In the genomic region with DNA sequence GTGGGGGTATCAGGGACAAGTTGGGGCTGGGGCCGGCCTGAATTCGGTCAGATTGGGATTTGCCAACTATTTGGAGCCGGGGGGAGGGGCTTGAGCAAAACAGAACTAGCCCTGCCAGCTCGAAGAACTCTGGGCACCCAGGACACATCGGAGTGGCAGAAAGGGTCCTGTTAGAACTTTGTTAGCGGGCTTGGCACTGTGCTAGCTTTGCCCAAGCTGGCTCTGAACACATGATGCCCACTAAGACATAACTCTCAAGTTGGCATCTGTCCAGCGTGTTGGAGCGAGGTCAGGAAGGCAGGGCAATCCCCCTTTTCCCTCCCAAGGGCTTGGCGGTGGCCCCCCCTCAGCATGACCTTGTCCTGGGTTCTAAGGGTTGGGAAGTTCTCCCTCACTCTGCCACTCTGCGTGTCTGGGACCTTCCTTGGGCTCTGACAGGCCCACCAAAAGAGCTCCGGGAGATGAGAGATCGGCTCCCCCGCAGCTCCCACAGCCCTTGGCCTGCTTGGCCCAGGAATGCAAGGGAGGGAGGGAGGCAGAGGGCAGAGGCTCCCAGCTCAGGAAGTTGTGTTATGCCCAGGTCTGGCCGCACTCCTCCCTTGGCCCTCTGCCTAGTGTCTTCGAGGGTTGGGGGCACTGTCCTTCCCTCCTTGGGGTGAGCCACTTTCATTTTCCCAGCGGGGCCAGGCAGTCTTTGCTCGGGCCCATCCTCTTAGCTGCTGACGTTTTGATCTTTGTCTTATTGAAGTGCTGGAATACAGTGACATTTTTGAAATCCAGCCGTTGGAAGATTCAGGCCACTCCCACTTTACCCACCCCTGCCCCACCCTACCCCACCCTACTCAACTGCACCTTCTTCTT, we compare ENCODE assay signal across 8 cellular contexts. TPM values are rescaled to one million over a fixed set of nuclear protein-coding genes. Genes with fewer than 3 reads are reported as not detected.
A peak's percentile ranks its signal among the peaks of the same experiment; 100 is the strongest.
DNase-seq lines count a peak whose midpoint lies in the region; ATAC-seq, FAIRE-seq and TF ChIP-seq lines count a peak whose summit lies in the region.

No MANE protein-coding gene starts in this region.

- POLR2A ChIA-PET in H1 (lab: Charles Lee; ENCODE audit: partially characterized antibody) = interaction anchor here (0.7 to 28.0 kb wide), 13 partner anchors 12 to 181 kb away, joined by 3 to 763 read pairs (median 4); a partner anchor contains a TSS

- H4K8ac ChIP-seq in H1 (ENCODE audit: extremely low read depth, insufficient read depth, low read length) (no peak overlapping the region), mesendoderm (ENCODE audit: low read depth, low read length) (no peak overlapping the region)

- no peak for DNase-seq in activated T-cell treated with anti-CD3 and anti-CD28 coated beads, Interleukin-2, amount 50 U/mL, for 4 hours
- no peak for DNase-seq in activated T-cell treated with anti-CD3 and anti-CD28 coated beads, Interleukin-2, amount 50 U/mL, for 1 hour
- DNase-seq in SK-MEL-5 (ENCODE audit: low read depth, low spot score) = peak; percentile 50
- DNase-seq in H1 (ENCODE audit: low read depth in 1 of 2, low spot score in 2 of 2) = no peak
- peak; percentile 81 for DNase-seq in mesendoderm
- DNase-seq in type B pancreatic cell (ENCODE audit: extremely low spot score, unreplicated experiment) = no peak
- DNase-seq in HTR-8/SVneo (ENCODE audit: insufficient read length, low spot score) = no peak

- H2BK15ac ChIP-seq in H1 (ENCODE audit: low read length) (no peak overlapping the region), mesendoderm (replicated peaks; ENCODE audit: low read depth) (no peak overlapping the region)

- TF ChIP-seq POLR2A in H1 (IDR thresholded peaks at IDR 0.05; ENCODE audit: control extremely low read depth in 1 of 2, low read depth in 2 of 2, low read length in 2 of 2) = peak in 1 of 2 experiments; percentile 46; a peak in 1 of 3 replicates

- H3K4me1 Mint-ChIP-seq in activated T-cell treated with anti-CD3 and anti-CD28 coated beads, Interleukin-2, amount 50 U/mL, for 4 hours (ENCODE audit: low read depth) = peaks cover 43% of the 10 kb centered on the region
- H3K4me1 Mint-ChIP-seq in type B pancreatic cell (ENCODE audit: unreplicated experiment) = peaks cover 22% of the 10 kb centered on the region

- H3K9me3 Mint-ChIP-seq in activated T-cell treated with anti-CD3 and anti-CD28 coated beads, Interleukin-2, amount 50 U/mL, for 4 hours = no peaks in the 10 kb centered on the region
- no peaks in the 10 kb centered on the region for H3K9me3 Mint-ChIP-seq in type B pancreatic cell

- H4K5ac ChIP-seq in H1 (ENCODE audit: insufficient read length, low read depth, low read length) = no peak overlapping the region
- H4K5ac ChIP-seq in mesendoderm (ENCODE audit: low read length) = no peak overlapping the region

- H3K56ac ChIP-seq in H1 (replicated peaks; ENCODE audit: insufficient read length, low read depth, low read length) = no peak overlapping the region
- H3K56ac ChIP-seq in mesendoderm (ENCODE audit: low read length) = peak overlapping the region; percentile 95

- H3K4me3 ChIP-seq in H1 (ENCODE audit: extremely low read depth in 1 of 4, insufficient read depth in 2 of 4, low read depth in 3 of 4, low read length in 4 of 4) = peak overlapping the region; percentile 69 to 83 (median 78)
- peak overlapping the region; percentile 89 for H3K4me3 ChIP-seq in mesendoderm (ENCODE audit: low read length)

- ATAC-seq in activated T-cell treated with anti-CD3 and anti-CD28 coated beads, Interleukin-2, amount 50 U/mL, for 4 hours = no peak
- ATAC-seq in GM19452 (IDR thresholded peaks at IDR 0.05; ENCODE audit: unreplicated experiment) = no peak

- H4K20me1 ChIP-seq in H1 (replicated peaks in 1 of 2; ENCODE audit: control insufficient read depth in 1 of 2, insufficient read depth in 2 of 2, low read length in 2 of 2) = peaks cover 10 to 12% of the 10 kb centered on the region in 2 experiments

- H3K27ac ChIP-seq in H1 (ENCODE audit: low read depth, low read length) (no peak overlapping the region), mesendoderm (ENCODE audit: low read depth, low read length) (no peak overlapping the region)

- no peak overlapping the region for H2AFZ ChIP-seq in H1 (ENCODE audit: low read length)

- H3K4me2 ChIP-seq in H1 (ENCODE audit: insufficient read depth in 1 of 2, low read depth in 2 of 2, low read length in 2 of 2) (peak overlapping the region; percentile 91 to 99), mesendoderm (ENCODE audit: low read length) (peak overlapping the region; percentile 96)

- FAIRE-seq in H1 (lab: Jason Lieb, UNC) (no peak), HTR-8/SVneo (lab: Jason Lieb, UNC) (no peak)

- peaks cover 5% of the 10 kb centered on the region for H3K27me3 Mint-ChIP-seq in activated T-cell treated with anti-CD3 and anti-CD28 coated beads, Interleukin-2, amount 50 U/mL, for 4 hours (ENCODE audit: low read depth)
- no peaks in the 10 kb centered on the region for H3K27me3 Mint-ChIP-seq in type B pancreatic cell

- H3K14ac ChIP-seq in H1 (ENCODE audit: insufficient read length) = no peak overlapping the region

- TF ChIP-seq EP300 in H1 (IDR thresholded peaks at IDR 0.05; ENCODE audit: borderline replicate concordance in 1 of 2, low read depth in 2 of 2, low read length in 2 of 2) = no peak

- H3K79me1 ChIP-seq in H1 (ENCODE audit: low read depth, low read length) = no peaks in the 10 kb centered on the region; the same call in none of the 2 replicates
- peaks cover 9% of the 10 kb centered on the region for H3K79me1 ChIP-seq in mesendoderm (ENCODE audit: low read length)

- no peak for TF ChIP-seq RAD21 in H1 (IDR thresholded peaks at IDR 0.05 in 1 of 2, conservative IDR thresholded peaks at IDR 0.05 in 1 of 2; ENCODE audit: low read depth in 2 of 2, low read length in 2 of 2)

- H3K23me2 ChIP-seq in H1 (ENCODE audit: low read depth, low read length) = peaks cover 13% of the 10 kb centered on the region

- H2BK120ac ChIP-seq in H1 (replicated peaks; ENCODE audit: low read depth, low read length) (no peak overlapping the region), mesendoderm (ENCODE audit: low read depth, low read length) (no peak overlapping the region)

- peak overlapping the region; percentile 92 for H3K4me3 Mint-ChIP-seq in activated T-cell treated with anti-CD3 and anti-CD28 coated beads, Interleukin-2, amount 50 U/mL, for 4 hours
- H3K4me3 Mint-ChIP-seq in type B pancreatic cell = peak overlapping the region; percentile 95

- no peaks in the 10 kb centered on the region for H3K9me3 ChIP-seq in H1 (ENCODE audit: insufficient read depth in 2 of 2, low read depth in 1 of 2, low read length in 1 of 2)

- H3K4ac ChIP-seq in H1 (replicated peaks; ENCODE audit: insufficient read length, low read depth, low read length) (no peak overlapping the region), mesendoderm (ENCODE audit: low read depth, low read length) (no peak overlapping the region)

- no peak overlapping the region for H2BK20ac ChIP-seq in H1 (ENCODE audit: low read length)

- in situ Hi-C loops in SK-MEL-5 (cut with HindIII; ENCODE audit: low pct_unique_long_range_greater_than_20kb, low sequenced_read_pairs) = no loop called here

- H3K23ac ChIP-seq in H1 (ENCODE audit: insufficient read length) (no peak overlapping the region), mesendoderm (ENCODE audit: low read length) (no peak overlapping the region)

- H2AK5ac ChIP-seq in H1 (ENCODE audit: low read depth, low read length) = no peak overlapping the region
- no peak overlapping the region for H2AK5ac ChIP-seq in mesendoderm (ENCODE audit: low read length)

- no peak overlapping the region for H3K18ac ChIP-seq in H1 (ENCODE audit: extremely low read depth, low read length)
- no peak overlapping the region for H3K18ac ChIP-seq in mesendoderm (ENCODE audit: low read length)

- H3K27me3 ChIP-seq in H1 (replicated peaks in 1 of 4; ENCODE audit: control insufficient read depth in 3 of 4, extremely low read depth in 1 of 4, insufficient read depth in 3 of 4, low read length in 3 of 4) (peaks cover 0 to 2% (median 0%) of the 10 kb centered on the region in 4 experiments; a peak in 1 of 7 replicates), mesendoderm (ENCODE audit: insufficient read depth, low read length, poor library complexity) (no peaks in the 10 kb centered on the region)

- H3K27ac Mint-ChIP-seq in type B pancreatic cell = peak overlapping the region; percentile 95

- H2BK12ac ChIP-seq in H1 (ENCODE audit: low read depth, low read length) = peak overlapping the region; percentile 55; the same call in 1 of the 2 replicates

- H4K91ac ChIP-seq in H1 (replicated peaks; ENCODE audit: insufficient read length, low read length) = no peak overlapping the region

- no peak for TF ChIP-seq CTCF in H1 (IDR thresholded peaks at IDR 0.05; ENCODE audit: control extremely low read depth in 1 of 3, insufficient read depth in 1 of 3, low read depth in 1 of 3, low read length in 3 of 3)
- no peak for TF ChIP-seq CTCF in type B pancreatic cell (conservative IDR thresholded peaks at IDR 0.05)

- H3K4me1 ChIP-seq in H1 (replicated peaks in 1 of 4; ENCODE audit: control insufficient read depth in 3 of 4, insufficient read depth in 4 of 4, low read length in 3 of 4) (peaks cover 0 to 16% (median 14%) of the 10 kb centered on the region in 4 experiments; a peak in 6 of 7 replicates), mesendoderm (ENCODE audit: control insufficient read depth, low read depth, low read length) (peaks cover 2% of the 10 kb centered on the region)

- H3K36me3 Mint-ChIP-seq in activated T-cell treated with anti-CD3 and anti-CD28 coated beads, Interleukin-2, amount 50 U/mL, for 4 hours (ENCODE audit: insufficient read depth) = peaks cover 14% of the 10 kb centered on the region
- peaks cover 6% of the 10 kb centered on the region for H3K36me3 Mint-ChIP-seq in type B pancreatic cell

- CTCF ChIA-PET in H1 (lab: Charles Lee; ENCODE audit: partially characterized antibody) = interaction anchor here (0.5 to 42.4 kb wide), 9 partner anchors 11 to 170 kb away, joined by 3 to 1994 read pairs (median 3); a partner anchor contains a TSS

- WGBS in H1 (ENCODE audit: extremely low coverage in 1 of 2, insufficient coverage in 1 of 2, insufficient read length in 1 of 2, insufficient replicate concordance in 2 of 2, low coverage in 1 of 2, low lambda C conversion rate in 2 of 2, missing lambda C conversion rate in 1 of 2), 2 experiments = 8% methylated on average over 18 of the region's 19 CpGs; no CpG with 5 or more reads in 1 of the 2 experiments
- no CpG with 5 or more reads among the region's 19 CpGs for WGBS in mesendoderm (ENCODE audit: extremely low coverage, insufficient coverage, low lambda C conversion rate)

- H3K79me2 ChIP-seq in H1 (ENCODE audit: control insufficient read depth in 1 of 2, insufficient read depth in 2 of 2, low read length in 2 of 2) = peaks cover 0 to 8% of the 10 kb centered on the region in 2 experiments; a peak in 1 of 4 replicates
- H3K79me2 ChIP-seq in mesendoderm (ENCODE audit: control insufficient read depth, insufficient read depth, low read length) = peaks cover 9% of the 10 kb centered on the region

- H3K36me3 ChIP-seq in H1 (ENCODE audit: control insufficient read depth in 2 of 4, insufficient read depth in 4 of 4, low read length in 3 of 4) (no peaks in the 10 kb centered on the region), mesendoderm (ENCODE audit: control insufficient read depth, insufficient read depth, low read length) (no peaks in the 10 kb centered on the region)

- H2BK5ac ChIP-seq in H1 (ENCODE audit: low read depth, low read length) (no peak overlapping the region), mesendoderm (ENCODE audit: low read length) (no peak overlapping the region)

- H3K9ac ChIP-seq in H1 (replicated peaks in 1 of 4; ENCODE audit: extremely low read depth in 1 of 4, low read depth in 3 of 4, low read length in 3 of 4) (peak overlapping the region in 2 of 4 experiments; percentile 29; a peak in 1 of 7 replicates), mesendoderm (ENCODE audit: low read length) (peak overlapping the region; percentile 90)

RNA-seq across cellular contexts. Expression of a gene that starts 1.2 kb away (rescaled TPM):
- 100 to 1,000 TPM; 113 to 162 (median 124) TPM for total RNA-seq in activated T-cell treated with anti-CD3 and anti-CD28 coated beads, Interleukin-2, amount 50 U/mL, for 4 hours
- total RNA-seq in SK-MEL-5 (2014; rRNA removed; shearing (Covaris generic)) = 515 and 576 TPM in 2 replicates
- polyA plus RNA-seq in SK-MEL-5 (2015; cell fraction: cytosol; rRNA removed) = 499 and 536 TPM in 2 replicates
- polyA plus RNA-seq in SK-MEL-5 (2015; cell fraction: nucleus; rRNA removed) = 364 and 397 TPM in 2 replicates
- total RNA-seq in H1 (2021; fragmentation: NEBNext Ultra II Directional; extraction: Animal tissue kit (Norgen Biotek cat#: 25700)) = 46.8 and 48.0 TPM in 2 replicates
- polyA plus RNA-seq in H1 (2011; rRNA removed) = 25.8 and 38.3 TPM in 2 replicates
- 33.6 TPM for polyA plus RNA-seq in H1 (2011; cell fraction: cytosol; rRNA removed)
- 78.1 TPM for polyA plus RNA-seq in H1 (2011; cell fraction: nucleus; rRNA removed)
- 36.7 to 43.4 TPM (median 39.1 TPM) in 4 replicates for polyA plus RNA-seq in H1 (2012, experiment 1 of 2)
- polyA plus RNA-seq in H1 (2012, experiment 2 of 2) = 56.7 TPM
- polyA plus RNA-seq in H1 (2013, experiment 1 of 2) = 34.7 TPM
- polyA plus RNA-seq in H1 (2013, experiment 2 of 2) = 32.6 TPM
- 15.1 and 20.9 TPM in 2 replicates for polyA minus RNA-seq in H1 (2011; rRNA and poly(A)+ RNA removed)
- polyA minus RNA-seq in H1 (2011; cell fraction: cytosol; rRNA and poly(A)+ RNA removed) = 33.7 TPM
- polyA minus RNA-seq in H1 (2011; cell fraction: nucleus; rRNA and poly(A)+ RNA removed) = 28.1 TPM
- polyA plus RNA-seq in mesendoderm (2013, experiment 1 of 2) = 59.4 TPM
- 59.0 TPM for polyA plus RNA-seq in mesendoderm (2013, experiment 2 of 2)
- total RNA-seq in type B pancreatic cell (ENCODE audit: low replicate concordance) = 141 and 400 TPM in 2 replicates

RNA-seq across cellular contexts. Expression of a gene that starts 33.5 kb away (rescaled TPM):
- under 1 TPM; 0.50 to 0.66 (median 0.57) TPM for total RNA-seq in activated T-cell treated with anti-CD3 and anti-CD28 coated beads, Interleukin-2, amount 50 U/mL, for 4 hours
- total RNA-seq in SK-MEL-5 (2014; rRNA removed; shearing (Covaris generic)) = 3.0 and 3.4 TPM in 2 replicates
- polyA plus RNA-seq in SK-MEL-5 (2015; cell fraction: cytosol; rRNA removed) = 10.6 and 16.6 TPM in 2 replicates
- 8.2 and 8.7 TPM in 2 replicates for polyA plus RNA-seq in SK-MEL-5 (2015; cell fraction: nucleus; rRNA removed)
- total RNA-seq in H1 (2021; fragmentation: NEBNext Ultra II Directional; extraction: Animal tissue kit (Norgen Biotek cat#: 25700)) = 52.4 and 54.7 TPM in 2 replicates
- 34.1 and 43.5 TPM in 2 replicates for polyA plus RNA-seq in H1 (2011; rRNA removed)
- polyA plus RNA-seq in H1 (2011; cell fraction: cytosol; rRNA removed) = 30.7 TPM
- polyA plus RNA-seq in H1 (2011; cell fraction: nucleus; rRNA removed) = 122 TPM
- polyA plus RNA-seq in H1 (2012, experiment 1 of 2) = 42.2 to 51.4 TPM (median 46.7 TPM) in 4 replicates
- polyA plus RNA-seq in H1 (2012, experiment 2 of 2) = 37.7 TPM
- 50.4 TPM for polyA plus RNA-seq in H1 (2013, experiment 1 of 2)
- polyA plus RNA-seq in H1 (2013, experiment 2 of 2) = 45.1 TPM
- 43.0 and 47.3 TPM in 2 replicates for polyA minus RNA-seq in H1 (2011; rRNA and poly(A)+ RNA removed)
- 55.2 TPM for polyA minus RNA-seq in H1 (2011; cell fraction: cytosol; rRNA and poly(A)+ RNA removed)
- 107 TPM for polyA minus RNA-seq in H1 (2011; cell fraction: nucleus; rRNA and poly(A)+ RNA removed)
- polyA plus RNA-seq in mesendoderm (2013, experiment 1 of 2) = 44.2 TPM
- polyA plus RNA-seq in mesendoderm (2013, experiment 2 of 2) = 43.0 TPM
- 31.0 and 61.9 TPM in 2 replicates for total RNA-seq in type B pancreatic cell (ENCODE audit: low replicate concordance)

RNA-seq across cellular contexts. Expression of a gene that starts 37.6 kb away (rescaled TPM):
- total RNA-seq in activated T-cell treated with anti-CD3 and anti-CD28 coated beads, Interleukin-2, amount 50 U/mL, for 4 hours = 10 to 100 TPM; 31.7 to 51.5 (median 37.1) TPM
- 0.11 and 1.3 TPM in 2 replicates for total RNA-seq in SK-MEL-5 (2014; rRNA removed; shearing (Covaris generic))
- 0.13 and 0.33 TPM in 2 replicates for polyA plus RNA-seq in SK-MEL-5 (2015; cell fraction: cytosol; rRNA removed)
- 1.8 and 5.2 TPM in 2 replicates for polyA plus RNA-seq in SK-MEL-5 (2015; cell fraction: nucleus; rRNA removed)
- 5.9 and 7.3 TPM in 2 replicates for total RNA-seq in H1 (2021; fragmentation: NEBNext Ultra II Directional; extraction: Animal tissue kit (Norgen Biotek cat#: 25700))
- 10.6 and 12.0 TPM in 2 replicates for polyA plus RNA-seq in H1 (2011; rRNA removed)
- 10.3 TPM for polyA plus RNA-seq in H1 (2011; cell fraction: cytosol; rRNA removed)
- 27.7 TPM for polyA plus RNA-seq in H1 (2011; cell fraction: nucleus; rRNA removed)
- 5.9 to 11.9 TPM (median 8.7 TPM) in 4 replicates for polyA plus RNA-seq in H1 (2012, experiment 1 of 2)
- 6.4 TPM for polyA plus RNA-seq in H1 (2012, experiment 2 of 2)
- 6.5 TPM for polyA plus RNA-seq in H1 (2013, experiment 1 of 2)
- polyA plus RNA-seq in H1 (2013, experiment 2 of 2) = 6.3 TPM
- polyA minus RNA-seq in H1 (2011; rRNA and poly(A)+ RNA removed) = 11.9 TPM in 2 replicates
- polyA minus RNA-seq in H1 (2011; cell fraction: cytosol; rRNA and poly(A)+ RNA removed) = 12.0 TPM
- 15.1 TPM for polyA minus RNA-seq in H1 (2011; cell fraction: nucleus; rRNA and poly(A)+ RNA removed)
- 1.3 TPM for polyA plus RNA-seq in mesendoderm (2013, experiment 1 of 2)
- 1.1 TPM for polyA plus RNA-seq in mesendoderm (2013, experiment 2 of 2)
- 7.1 and 12.9 TPM in 2 replicates for total RNA-seq in type B pancreatic cell (ENCODE audit: low replicate concordance)

RNA-seq across cellular contexts. Expression of a gene that starts 54.8 kb away (rescaled TPM):
- under 1 TPM; 0.61 to 0.79 (median 0.63) TPM for total RNA-seq in activated T-cell treated with anti-CD3 and anti-CD28 coated beads, Interleukin-2, amount 50 U/mL, for 4 hours
- total RNA-seq in SK-MEL-5 (2014; rRNA removed; shearing (Covaris generic)) = not detected in 2 replicates
- not detected in 2 replicates for polyA plus RNA-seq in SK-MEL-5 (2015; cell fraction: cytosol; rRNA removed)
- polyA plus RNA-seq in SK-MEL-5 (2015; cell fraction: nucleus; rRNA removed) = not detected in 2 replicates
- total RNA-seq in H1 (2021; fragmentation: NEBNext Ultra II Directional; extraction: Animal tissue kit (Norgen Biotek cat#: 25700)) = 34.8 and 38.5 TPM in 2 replicates
- 98.2 and 117 TPM in 2 replicates for polyA plus RNA-seq in H1 (2011; rRNA removed)
- 110 TPM for polyA plus RNA-seq in H1 (2011; cell fraction: cytosol; rRNA removed)
- polyA plus RNA-seq in H1 (2011; cell fraction: nucleus; rRNA removed) = 61.3 TPM
- polyA plus RNA-seq in H1 (2012, experiment 1 of 2) = 66.9 to 78.3 TPM (median 74.1 TPM) in 4 replicates
- polyA plus RNA-seq in H1 (2012, experiment 2 of 2) = 91.5 TPM
- polyA plus RNA-seq in H1 (2013, experiment 1 of 2) = 48.0 TPM
- polyA plus RNA-seq in H1 (2013, experiment 2 of 2) = 50.7 TPM
- 50.6 and 52.5 TPM in 2 replicates for polyA minus RNA-seq in H1 (2011; rRNA and poly(A)+ RNA removed)
- polyA minus RNA-seq in H1 (2011; cell fraction: cytosol; rRNA and poly(A)+ RNA removed) = 24.8 TPM
- 19.2 TPM for polyA minus RNA-seq in H1 (2011; cell fraction: nucleus; rRNA and poly(A)+ RNA removed)
- polyA plus RNA-seq in mesendoderm (2013, experiment 1 of 2) = 49.9 TPM
- polyA plus RNA-seq in mesendoderm (2013, experiment 2 of 2) = 48.3 TPM
- total RNA-seq in type B pancreatic cell (ENCODE audit: low replicate concordance) = 97.9 and 294 TPM in 2 replicates

Comparison
In these comparisons a context has a peak if more than half of its experiments do, and no peak if none do; other contexts are left out.
1. DNase-seq: peak in SK-MEL-5 (single experiment) and mesendoderm (single experiment); none in activated T-cell treated with anti-CD3 and anti-CD28 coated beads, Interleukin-2, amount 50 U/mL, for 4 hours (single experiment), activated T-cell treated with anti-CD3 and anti-CD28 coated beads, Interleukin-2, amount 50 U/mL, for 1 hour (single experiment), H1 (0 of 2), type B pancreatic cell (single experiment) and HTR-8/SVneo (single experiment).